Comparison of ENCODE assay signal across 21 cellular contexts in the genomic region with DNA sequence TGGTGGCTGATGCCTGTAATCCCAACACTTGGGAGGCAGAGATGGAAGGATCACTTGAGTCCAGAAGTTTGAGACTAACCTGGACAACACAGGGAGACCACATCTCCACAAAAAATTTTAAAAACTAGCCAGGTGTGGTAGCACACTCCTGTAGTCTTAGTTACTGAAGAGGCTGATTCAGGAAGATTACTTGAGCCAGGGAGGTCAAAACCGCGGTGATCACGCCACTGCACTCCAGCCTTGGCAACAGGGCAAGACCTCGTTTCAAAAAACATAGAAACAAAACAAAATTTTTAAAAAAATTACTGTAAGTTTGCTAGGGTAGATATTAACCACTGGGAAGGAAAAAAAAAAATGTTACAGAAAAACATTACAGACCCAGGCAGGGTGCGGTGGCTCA.
"Had no signal": no experiment of that assay in that cellular context is flagged by ENCODE, and none has a peak within 500 bp of the region (broad histone marks: within the 10 kb centered on the region; RNA-seq: fewer than 3 reads in every experiment).

No MANE protein-coding gene starts in this region.

- H3K27ac Mint-ChIP-seq: immature natural killer cell, nephron, progenitor cell of endocrine pancreas had no signal

- H3K36me3 Mint-ChIP-seq: immature natural killer cell, naive B cell had no signal

- H3K36me3 ChIP-seq: gastrocnemius medialis, pancreas, tibial nerve, upper lobe of right lung, vagina had no signal

- DNase-seq: effector CD4-positive, alpha-beta T cell; gastrocnemius medialis; glutamatergic neuron; immature natural killer cell; left cardiac atrium; left ventricle myocardium superior; mesendoderm; naive B cell; occipital lobe; pancreas; right cardiac atrium; stimulated activated CD4-positive, alpha-beta T cell treated with anti-CD3 and anti-CD28 coated beads, Interleukin-2, amount 100 ng/mL, for 48 hours; stimulated activated naive CD4-positive, alpha-beta T cell treated with Interleukin-2 at 50 U/mL for 16 hours; upper lobe of right lung had no signal

- H3K27me3 ChIP-seq: gastrocnemius medialis, pancreas, tibial nerve, upper lobe of right lung, vagina had no signal

- H3K4me3 Mint-ChIP-seq: immature natural killer cell, naive B cell, nephron had no signal

- H3K4me3 ChIP-seq: coronary artery, gastrocnemius medialis, pancreas, smooth muscle cell, tibial nerve, upper lobe of right lung, vagina had no signal

- H3K4me2 ChIP-seq: smooth muscle cell had no signal

- ATAC-seq: esophagus mucosa, gastrocnemius medialis, left cardiac atrium, left ventricle myocardium superior, right cardiac atrium, upper lobe of right lung had no signal

- H3K9me3 ChIP-seq: gastrocnemius medialis, pancreas, tibial nerve, upper lobe of right lung, vagina had no signal

- H3K27me3 Mint-ChIP-seq: naive B cell, progenitor cell of endocrine pancreas had no signal

- H3K9me3 Mint-ChIP-seq: immature natural killer cell, naive B cell, nephron had no signal

- H3K27ac ChIP-seq: coronary artery, gastrocnemius medialis, pancreas, tibial nerve, upper lobe of right lung, vagina had no signal
